12 cellular contexts compared by ENCODE assay signal in genomic region chr3:194328080-194328571, GRCh38. TPM values are rescaled to one million over a fixed set of nuclear protein-coding genes. Genes with fewer than 3 reads are reported as not detected.
DNase-seq lines count a peak whose midpoint lies in the region; ATAC-seq and TF ChIP-seq lines count a peak whose summit lies in the region.
"Had no signal": no experiment of that assay in that cellular context is flagged by ENCODE, and none has a peak within 500 bp of the region (broad histone marks: within the 10 kb centered on the region; RNA-seq: fewer than 3 reads in every experiment).

No MANE protein-coding gene starts in this region.

- DNase-seq in A673 (ENCODE audit: low spot score) (peak; percentile 57), GM23338 (ENCODE audit: low spot score) (no peak), hepatic stellate cell (ENCODE audit: low spot score) (peak; percentile 62), NCI-H187 (lab: John Stamatoyannopoulos, UW) (no peak), stomach (no peak), DMS53 treated with DMSO at 0.1 percent for 48 hours (lab: John Stamatoyannopoulos, UW; ENCODE audit: unreplicated experiment) (no peak)
- peak; percentile 50 for DNase-seq in activated CD4-positive, alpha-beta memory T cell treated with anti-CD3 and anti-CD28 coated beads, Interleukin-2, amount 10 ng/mL, durations not matched to agents 7 days and 5 days
- DNase-seq: activated CD4-positive, alpha-beta T cell treated with anti-CD3 and anti-CD28 coated beads for 1 hour; NK-92 treated with Interleukin-12 subunit alpha and Interleukin-12 subunit beta, amount 100 ng/mL, for 24 hours had no signal

- H3K36me3 ChIP-seq in A673 (ENCODE audit: insufficient read depth, low read length, poor library complexity, severe bottlenecking), result no peaks in the 10 kb centered on the region
- H3K36me3 ChIP-seq in GM23338 (ENCODE audit: insufficient read depth), result no peaks in the 10 kb centered on the region
- no peaks in the 10 kb centered on the region for H3K36me3 ChIP-seq in stomach

- TF ChIP-seq POLR2A in stomach (IDR thresholded peaks at IDR 0.05), result no peak

- H3K9me3 Mint-ChIP-seq in GM23338, result peaks cover 5% of the 10 kb centered on the region; the same call in 2 of the 3 replicates
- no peaks in the 10 kb centered on the region for H3K9me3 Mint-ChIP-seq in activated CD4-positive, alpha-beta memory T cell treated with anti-CD3 and anti-CD28 coated beads, Interleukin-2, amount 10 ng/mL, durations not matched to agents 7 days and 5 days

- H3K4me2 ChIP-seq in GM23338, result no peak overlapping the region

- H3F3A ChIP-seq in GM23338 (replicated peaks; ENCODE audit: low read depth), result peaks cover 42% of the 10 kb centered on the region

- no peak for TF ChIP-seq CTCF in A673 (conservative IDR thresholded peaks at IDR 0.05; ENCODE audit: low read depth, low read length)
- 0 out of 4 replicates have a peak, but pooled peaks of 1 of the 2 experiments have one; percentile 12 for TF ChIP-seq CTCF in GM23338 (conservative IDR thresholded peaks at IDR 0.05; ENCODE audit: low read depth in 2 of 2)
- no peak for TF ChIP-seq CTCF in stomach (IDR thresholded peaks at IDR 0.05)

- intact Hi-C loops in A673 (cut with micrococcal nuclease; ENCODE audit: unreplicated experiment), result no loop called here
- intact Hi-C loops in stomach (cut with DNase I; ENCODE audit: low total_unique reads), result no loop called here

- peaks cover 16% of the 10 kb centered on the region for H3K4me1 Mint-ChIP-seq in GM23338
- H3K4me1 Mint-ChIP-seq in activated CD4-positive, alpha-beta memory T cell treated with anti-CD3 and anti-CD28 coated beads, Interleukin-2, amount 10 ng/mL, durations not matched to agents 7 days and 5 days, result peaks cover 5% of the 10 kb centered on the region

- 0 out of 2 replicates have a peak, but pooled peaks cover 7% of the 10 kb centered on the region for H3K9me2 ChIP-seq in GM23338 (ENCODE audit: insufficient read depth)

- H3K9me3 ChIP-seq in A673 (ENCODE audit: low read depth, low read length, poor library complexity, severe bottlenecking), result no peaks in the 10 kb centered on the region
- H3K9me3 ChIP-seq in stomach, result no peaks in the 10 kb centered on the region

- ATAC-seq in GM23338 (peak; percentile 11; the same call in 2 of the 3 replicates), GM19455 (IDR thresholded peaks at IDR 0.05; ENCODE audit: unreplicated experiment) (no peak)

- H3K4me1 ChIP-seq in A673 (ENCODE audit: insufficient read depth, low read length, poor library complexity, severe bottlenecking) (peaks cover 38% of the 10 kb centered on the region), GM23338 (ENCODE audit: insufficient read depth) (no peaks in the 10 kb centered on the region), stomach (peaks cover 0 to 19% (median 11%) of the 10 kb centered on the region in 4 donors)

- BruUV-seq in A673 (replicated peaks; lab: Mats Ljungman, UMichigan), result no TSS peak

- no peak overlapping the region for H2AFZ ChIP-seq in GM23338
- H2AFZ ChIP-seq: parathyroid adenoma had no signal

- no peaks in the 10 kb centered on the region for H4K20me1 ChIP-seq in GM23338 (replicated peaks; ENCODE audit: insufficient read depth)

- no peaks in the 10 kb centered on the region for H3K79me2 ChIP-seq in GM23338 (replicated peaks; ENCODE audit: insufficient read depth)
- H3K79me2 ChIP-seq: parathyroid adenoma had no signal

- H3K27ac ChIP-seq in A673 (ENCODE audit: low read depth, low read length, poor library complexity, severe bottlenecking) (no peak overlapping the region), GM23338 (ENCODE audit: low read depth) (no peak overlapping the region), stomach (no peak overlapping the region)
- H3K27ac ChIP-seq: parathyroid adenoma had no signal

- POLR2A ChIA-PET in A673 (lab: Charles Lee; ENCODE audit: low non-redundant PET), result interaction anchor here (0.6 kb wide), 1 partner anchor 47 kb away, joined by 3 read pairs; no protein-coding TSS in a partner anchor
- POLR2A ChIA-PET in activated CD4-positive, alpha-beta memory T cell treated with anti-CD3 and anti-CD28 coated beads, Interleukin-2, amount 10 ng/mL, durations not matched to agents 7 days and 5 days (lab: Charles Lee), result no interaction called here

- H3K27me3 Mint-ChIP-seq in GM23338 (ENCODE audit: insufficient read depth, low read depth, poor library complexity), result peaks cover 14% of the 10 kb centered on the region
- peaks cover 18% of the 10 kb centered on the region for H3K27me3 Mint-ChIP-seq in activated CD4-positive, alpha-beta memory T cell treated with anti-CD3 and anti-CD28 coated beads, Interleukin-2, amount 10 ng/mL, durations not matched to agents 7 days and 5 days

- WGBS in stomach, 5 donors, result 81 to 87% (median 84%) methylated on average over 23 to 24 of the region's 24 CpGs

- no peak overlapping the region for H3K4me3 Mint-ChIP-seq in GM23338
- peak overlapping the region; percentile 21 for H3K4me3 Mint-ChIP-seq in activated CD4-positive, alpha-beta memory T cell treated with anti-CD3 and anti-CD28 coated beads, Interleukin-2, amount 10 ng/mL, durations not matched to agents 7 days and 5 days

- peaks cover 3% of the 10 kb centered on the region; the same call in 2 of the 3 replicates for H3K36me3 Mint-ChIP-seq in GM23338 (ENCODE audit: low read depth)
- no peaks in the 10 kb centered on the region for H3K36me3 Mint-ChIP-seq in activated CD4-positive, alpha-beta memory T cell treated with anti-CD3 and anti-CD28 coated beads, Interleukin-2, amount 10 ng/mL, durations not matched to agents 7 days and 5 days (ENCODE audit: low read depth)

- CTCF ChIA-PET in A673 (lab: Charles Lee), result no interaction called here
- CTCF ChIA-PET in activated CD4-positive, alpha-beta memory T cell treated with anti-CD3 and anti-CD28 coated beads, Interleukin-2, amount 10 ng/mL, durations not matched to agents 7 days and 5 days (lab: Charles Lee), result interaction anchor here (1.5 to 1.6 kb wide), 2 partner anchors 12 to 16 kb away, joined by 3 to 4 read pairs; no protein-coding TSS in a partner anchor

- no peak for TF ChIP-seq EP300 in stomach (IDR thresholded peaks at IDR 0.05)

- H3K27me3 ChIP-seq in A673 (replicated peaks; ENCODE audit: insufficient read depth, low read depth, low read length, poor library complexity), result no peaks in the 10 kb centered on the region
- H3K27me3 ChIP-seq in GM23338 (ENCODE audit: insufficient read depth), result peaks cover 13% of the 10 kb centered on the region
- H3K27me3 ChIP-seq in stomach, result peaks cover 0 to 17% (median 5%) of the 10 kb centered on the region in 3 donors

- no peak overlapping the region for H3K4me3 ChIP-seq in A673 (ENCODE audit: low read depth, low read length, poor library complexity, severe bottlenecking)
- no peak overlapping the region for H3K4me3 ChIP-seq in GM23338
- no peak overlapping the region for H3K4me3 ChIP-seq in stomach

- H3K27ac Mint-ChIP-seq in GM23338, result no peak overlapping the region
- peak overlapping the region; percentile 52 for H3K27ac Mint-ChIP-seq in activated CD4-positive, alpha-beta memory T cell treated with anti-CD3 and anti-CD28 coated beads, Interleukin-2, amount 10 ng/mL, durations not matched to agents 7 days and 5 days

TF ChIP-seq in GM23338, 12 proteins besides CTCF, POLR2A, EP300 and RAD21 (continues in another document):
- no peak for TF ChIP-seq CREB1 (CRISPR knock-in tag; IDR thresholded peaks at IDR 0.05; ENCODE audit: low read depth)
- no peak for TF ChIP-seq ETS1 (IDR thresholded peaks at IDR 0.05)

RNA-seq across cellular contexts. Expression of gene CPN2, which starts 23.0 kb away (rescaled TPM):
- total RNA-seq in A673 (2021) (not detected in 2 replicates), stomach (not detected)
- 0.14 TPM in 1 of 2 replicates, not detected in the other for total RNA-seq in GM23338 (2014; rRNA removed; shearing (Covaris generic))
- polyA plus RNA-seq in GM23338 (2016; fragmentation: Nextera tagmentation; extraction: Ambion mirVana) (0.10 TPM in 1 of 2 replicates, not detected in the other), stomach (not detected)
- total RNA-seq in activated CD4-positive, alpha-beta memory T cell treated with anti-CD3 and anti-CD28 coated beads, Interleukin-2, amount 10 ng/mL, durations not matched to agents 7 days and 5 days, result not detected
- total RNA-seq: cerebellum had no signal

RNA-seq across cellular contexts. Expression of gene LRRC15, which starts 41.4 kb away (rescaled TPM):
- total RNA-seq in A673 (2021) (not detected in 2 replicates), stomach (under 1 TPM in 2 of 5 donors, not detected in 3; 0.37 to 0.43 TPM)
- total RNA-seq in GM23338 (2014; rRNA removed; shearing (Covaris generic)), result 0.14 TPM in 1 of 2 replicates, not detected in the other
- polyA plus RNA-seq in GM23338 (2016; fragmentation: Nextera tagmentation; extraction: Ambion mirVana) (0.05 TPM in 1 of 2 replicates, not detected in the other), stomach (1 to 10 TPM in 2 of 3 donors, under 1 TPM in 1; 0.03 to 1.7 (median 1.1) TPM)
- not detected for total RNA-seq in activated CD4-positive, alpha-beta memory T cell treated with anti-CD3 and anti-CD28 coated beads, Interleukin-2, amount 10 ng/mL, durations not matched to agents 7 days and 5 days
- total RNA-seq: cerebellum had no signal

Comparison
In these comparisons a context has a peak if more than half of its experiments do, and no peak if none do; other contexts are left out.
1. DNase-seq: peak in A673 (single experiment), activated CD4-positive, alpha-beta memory T cell treated with anti-CD3 and anti-CD28 coated beads, Interleukin-2, amount 10 ng/mL, durations not matched to agents 7 days and 5 days (single experiment) and hepatic stellate cell (single experiment); none in GM23338 (single experiment), NCI-H187 (0 of 2), stomach (single experiment) and DMS53 treated with DMSO at 0.1 percent for 48 hours (single experiment).